13 cellular contexts compared by ENCODE assay signal in genomic region chr2:117058366-117058765, GRCh38.
DNase-seq lines count a peak whose midpoint lies in the region; ATAC-seq and TF ChIP-seq lines count a peak whose summit lies in the region.
"Had no signal": no experiment of that assay in that cellular context is flagged by ENCODE, and none has a peak within 500 bp of the region (broad histone marks: within the 10 kb centered on the region; RNA-seq: fewer than 3 reads in every experiment).

No MANE protein-coding gene starts in this region.

- H3K9ac ChIP-seq in mammary epithelial cell (ENCODE audit: insufficient read depth, low read length) = no peak overlapping the region

- no peak overlapping the region for H3K27ac Mint-ChIP-seq in MCF 10A (ENCODE audit: low read depth, unreplicated experiment)
- no peak overlapping the region for H3K27ac Mint-ChIP-seq in activated naive CD4-positive, alpha-beta T cell treated with anti-CD3 and anti-CD28 coated beads for 36 hours
- H3K27ac Mint-ChIP-seq: activated naive CD8-positive, alpha-beta T cell treated with anti-CD3 and anti-CD28 coated beads, Interleukin-2, amount 10 ng/mL, durations not matched to agents 7 days and 5 days had no signal

- 46% methylated on average over 3 of the region's 3 CpGs for WGBS in mammary epithelial cell (ENCODE audit: low coverage, missing lambda C conversion rate)

- peaks cover 13% of the 10 kb centered on the region for H3K4me1 Mint-ChIP-seq in MCF 10A (ENCODE audit: insufficient read depth, unreplicated experiment)
- H3K4me1 Mint-ChIP-seq in activated naive CD4-positive, alpha-beta T cell treated with anti-CD3 and anti-CD28 coated beads for 36 hours (ENCODE audit: low read depth) = no peaks in the 10 kb centered on the region

- no peak overlapping the region for H3K4me2 ChIP-seq in mammary epithelial cell (ENCODE audit: insufficient read depth, low read depth, low read length)

- CTCF ChIA-PET in MCF 10A (lab: Yijun Ruan, JAX) = interaction anchor here (0.6 kb wide), 1 partner anchor 12 kb away, joined by 3 read pairs; no protein-coding TSS in a partner anchor
- CTCF ChIA-PET in mammary epithelial cell (lab: Charles Lee; ENCODE audit: low non-redundant PET) = no interaction called here
- CTCF ChIA-PET in activated naive CD4-positive, alpha-beta T cell treated with anti-CD3 and anti-CD28 coated beads for 36 hours (lab: Charles Lee) = no interaction called here

- peak; percentile 31 for DNase-seq in MCF 10A (ENCODE audit: unreplicated experiment)
- no peak for DNase-seq in mammary epithelial cell
- peak; percentile 57 for DNase-seq in NAMALWA (ENCODE audit: low spot score)
- no peak for DNase-seq in activated naive CD4-positive, alpha-beta T cell treated with anti-CD3 and anti-CD28 coated beads for 36 hours
- no peak for DNase-seq in activated CD8-positive, alpha-beta memory T cell treated with anti-CD3 and anti-CD28 coated beads for 24 hours
- no peak for DNase-seq in activated T-cell treated with anti-CD3 and anti-CD28 coated beads, Interleukin-2, amount 50 U/mL, for 48 hours
- DNase-seq: 8988T; activated naive CD8-positive, alpha-beta T cell treated with anti-CD3 and anti-CD28 coated beads, Interleukin-2, amount 10 ng/mL, durations not matched to agents 7 days and 5 days; COR-L47; NCI-H2029 treated with DMSO at 0.1 percent for 48 hours; right cardiac atrium had no signal

- no peaks in the 10 kb centered on the region for H3K4me1 ChIP-seq in mammary epithelial cell (ENCODE audit: insufficient read depth, low read length)

- BruUV-seq in MCF 10A (replicated peaks; lab: Mats Ljungman, UMichigan) = no TSS peak
- no TSS peak for BruUV-seq in mammary epithelial cell (replicated peaks; lab: Mats Ljungman, UMichigan)

- no peaks in the 10 kb centered on the region for H3K27me3 ChIP-seq in mammary epithelial cell (ENCODE audit: insufficient read depth, low read length)

- in situ Hi-C loops in mammary epithelial cell (cut with MboI; ENCODE audit: low sequenced_read_pairs in 2 of 2) = no loop called here

- ATAC-seq in HG03039 (IDR thresholded peaks at IDR 0.05; ENCODE audit: unreplicated experiment) = peak; percentile 78
- no peak for ATAC-seq in HG03045 (IDR thresholded peaks at IDR 0.05; ENCODE audit: unreplicated experiment)
- ATAC-seq: right cardiac atrium had no signal

- no peaks in the 10 kb centered on the region for H3K27me3 Mint-ChIP-seq in MCF 10A (ENCODE audit: insufficient read depth, unreplicated experiment)
- no peaks in the 10 kb centered on the region for H3K27me3 Mint-ChIP-seq in activated naive CD4-positive, alpha-beta T cell treated with anti-CD3 and anti-CD28 coated beads for 36 hours (ENCODE audit: low read depth)
- H3K27me3 Mint-ChIP-seq: activated naive CD8-positive, alpha-beta T cell treated with anti-CD3 and anti-CD28 coated beads, Interleukin-2, amount 10 ng/mL, durations not matched to agents 7 days and 5 days had no signal

- no peaks in the 10 kb centered on the region for H3K79me2 ChIP-seq in mammary epithelial cell (ENCODE audit: insufficient read depth, low read length)

- H3K27ac ChIP-seq in mammary epithelial cell (ENCODE audit: insufficient read depth, low read depth, low read length) = no peak overlapping the region

- no peak overlapping the region for H3K4me3 ChIP-seq in mammary epithelial cell (replicated peaks in 1 of 3; ENCODE audit: insufficient read depth in 1 of 3, low read depth in 2 of 3, low read length in 3 of 3)

- no peaks in the 10 kb centered on the region for H4K20me1 ChIP-seq in mammary epithelial cell (ENCODE audit: insufficient read depth, low read length)

- intact Hi-C loops in MCF 10A (cut with micrococcal nuclease) = no loop called here
- intact Hi-C loops in mammary epithelial cell (cut with micrococcal nuclease) = no loop called here
- intact Hi-C loops in activated naive CD4-positive, alpha-beta T cell treated with anti-CD3 and anti-CD28 coated beads for 36 hours (cut with micrococcal nuclease) = no loop called here

- POLR2A ChIA-PET in MCF 10A (lab: Yijun Ruan, JAX) = no interaction called here

- H2AFZ ChIP-seq in mammary epithelial cell (ENCODE audit: low read depth, low read length) = no peak overlapping the region

- TF ChIP-seq CTCF in MCF 10A (IDR thresholded peaks at IDR 0.05; ENCODE audit: unreplicated experiment) (no peak), mammary epithelial cell (conservative IDR thresholded peaks at IDR 0.05 in 1 of 2, IDR thresholded peaks at IDR 0.05 in 1 of 2; ENCODE audit: extremely low read depth in 1 of 2, insufficient read depth in 1 of 2, low read depth in 1 of 2, low read length in 2 of 2) (no peak)

- H3K36me3 Mint-ChIP-seq in MCF 10A (ENCODE audit: insufficient read depth, unreplicated experiment) = peaks cover 6% of the 10 kb centered on the region
- no peaks in the 10 kb centered on the region for H3K36me3 Mint-ChIP-seq in activated naive CD4-positive, alpha-beta T cell treated with anti-CD3 and anti-CD28 coated beads for 36 hours (ENCODE audit: low read depth)
- H3K36me3 Mint-ChIP-seq: activated naive CD8-positive, alpha-beta T cell treated with anti-CD3 and anti-CD28 coated beads, Interleukin-2, amount 10 ng/mL, durations not matched to agents 7 days and 5 days had no signal

- H3K4me3 Mint-ChIP-seq in MCF 10A (ENCODE audit: unreplicated experiment) = no peak overlapping the region
- H3K4me3 Mint-ChIP-seq in activated naive CD4-positive, alpha-beta T cell treated with anti-CD3 and anti-CD28 coated beads for 36 hours = no peak overlapping the region
- H3K4me3 Mint-ChIP-seq: activated naive CD8-positive, alpha-beta T cell treated with anti-CD3 and anti-CD28 coated beads, Interleukin-2, amount 10 ng/mL, durations not matched to agents 7 days and 5 days had no signal

- no peaks in the 10 kb centered on the region for H3K9me3 Mint-ChIP-seq in MCF 10A (ENCODE audit: unreplicated experiment)
- H3K9me3 Mint-ChIP-seq in activated naive CD4-positive, alpha-beta T cell treated with anti-CD3 and anti-CD28 coated beads for 36 hours = peaks cover 6% of the 10 kb centered on the region

- H3K36me3 ChIP-seq in mammary epithelial cell (ENCODE audit: insufficient read depth, low read length) = no peaks in the 10 kb centered on the region

- peaks cover 9% of the 10 kb centered on the region for H3K9me3 ChIP-seq in mammary epithelial cell (replicated peaks; ENCODE audit: insufficient read depth, low read length)

- dilution Hi-C loops in mammary epithelial cell (cut with HindIII; ENCODE audit: low sequenced_read_pairs) = no loop called here

Comparison
In these comparisons a context has a peak if more than half of its experiments do, and no peak if none do; other contexts are left out.
1. DNase-seq: peak in MCF 10A (single experiment) and NAMALWA (single experiment); none in mammary epithelial cell (single experiment), activated naive CD4-positive, alpha-beta T cell treated with anti-CD3 and anti-CD28 coated beads for 36 hours (single experiment), activated CD8-positive, alpha-beta memory T cell treated with anti-CD3 and anti-CD28 coated beads for 24 hours (single experiment) and activated T-cell treated with anti-CD3 and anti-CD28 coated beads, Interleukin-2, amount 50 U/mL, for 48 hours (0 of 2).